In the genomic region with DNA sequence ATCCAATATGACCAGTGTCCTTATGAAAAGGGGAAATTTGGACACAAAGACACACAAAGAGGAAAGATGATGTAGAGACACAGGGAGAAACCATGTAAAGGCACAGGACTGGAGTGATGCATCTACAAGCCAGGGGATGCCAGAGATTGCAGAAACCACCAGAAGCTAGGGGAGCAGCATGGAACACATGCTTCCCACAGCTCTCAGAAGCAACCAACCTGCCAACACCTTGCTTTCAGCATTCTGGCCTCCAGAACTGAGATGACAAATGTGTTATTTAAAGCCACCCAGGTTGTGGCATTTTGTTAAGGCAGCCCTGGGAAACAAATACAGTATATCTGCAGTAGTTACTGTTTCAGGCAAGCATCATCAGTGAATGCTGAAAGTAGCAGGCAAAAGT, we compare ENCODE assay signal across 17 cellular contexts. TPM values are rescaled to one million over a fixed set of nuclear protein-coding genes. Genes with fewer than 3 reads are reported as not detected.
DNase-seq lines count a peak whose midpoint lies in the region; ATAC-seq and TF ChIP-seq lines count a peak whose summit lies in the region.
"Had no signal": no experiment of that assay in that cellular context is flagged by ENCODE, and none has a peak within 500 bp of the region (broad histone marks: within the 10 kb centered on the region; RNA-seq: fewer than 3 reads in every experiment).

No MANE protein-coding gene starts in this region.

- peaks cover 18% of the 10 kb centered on the region for H3K9me1 ChIP-seq in IMR-90 (ENCODE audit: insufficient read depth, low read length)

- H3K27me3 Mint-ChIP-seq in naive B cell (no peaks in the 10 kb centered on the region), mesothelial cell of epicardium (ENCODE audit: low read depth) (no peaks in the 10 kb centered on the region)
- H3K27me3 Mint-ChIP-seq: CD4-positive, alpha-beta T cell; IgD-negative memory B cell had no signal

- H3K4me1 Mint-ChIP-seq in naive B cell (peaks cover 41 to 46% (median 44%) of the 10 kb centered on the region in 3 donors), mesothelial cell of epicardium (peaks cover 20% of the 10 kb centered on the region)
- H3K4me1 Mint-ChIP-seq: GM23338 had no signal

- H3K4me1 ChIP-seq in IMR-90 (ENCODE audit: control insufficient read depth, insufficient read depth, low read length), result peaks cover 5% of the 10 kb centered on the region; the same call in 1 of the 2 replicates
- no peaks in the 10 kb centered on the region for H3K4me1 ChIP-seq in gastrocnemius medialis
- H3K4me1 ChIP-seq: BE2C, Caco-2 had no signal

- CTCF ChIA-PET in IMR-90 (lab: Yijun Ruan, JAX), result no interaction called here

- H2AK9ac ChIP-seq in IMR-90 (replicated peaks; ENCODE audit: low read depth, low read length, poor library complexity), result no peak overlapping the region

- H4K20me1 ChIP-seq in IMR-90 (ENCODE audit: insufficient read depth, low read length), result peaks cover 48% of the 10 kb centered on the region

- intact Hi-C loops in IMR-90 (cut with micrococcal nuclease) (no loop called here), gastrocnemius medialis (cut with DNase I; ENCODE audit: low total_unique reads) (no loop called here)

- TF ChIP-seq POLR2A in IMR-90 (IDR thresholded peaks at IDR 0.05; ENCODE audit: low read depth, low read length), result no peak
- TF ChIP-seq POLR2A in gastrocnemius medialis (IDR thresholded peaks at IDR 0.05), result no peak

- H3K79me1 ChIP-seq in IMR-90 (ENCODE audit: low read depth in 1 of 2, low read length in 2 of 2), result peaks cover 42 to 89% of the 10 kb centered on the region in 2 experiments

- no peaks in the 10 kb centered on the region for H3K27me3 ChIP-seq in IMR-90 (ENCODE audit: control insufficient read depth, insufficient read depth, low read length)
- H3K27me3 ChIP-seq in gastrocnemius medialis, result no peaks in the 10 kb centered on the region
- H3K27me3 ChIP-seq: BE2C had no signal

- H2AK5ac ChIP-seq in IMR-90 (ENCODE audit: low read depth, low read length), result no peak overlapping the region

- H4K5ac ChIP-seq in IMR-90 (ENCODE audit: low read depth, low read length), result no peak overlapping the region

- H3K4ac ChIP-seq in IMR-90 (ENCODE audit: low read depth, low read length), result no peak overlapping the region

- no peak overlapping the region for H4K8ac ChIP-seq in IMR-90 (ENCODE audit: low read depth in 2 of 2, low read length in 2 of 2)

- no peak overlapping the region for H3K4me3 Mint-ChIP-seq in naive B cell
- H3K4me3 Mint-ChIP-seq in mesothelial cell of epicardium, result no peak overlapping the region
- H3K4me3 Mint-ChIP-seq: CD4-positive, alpha-beta T cell; GM23338; IgD-negative memory B cell had no signal

- no peak for TF ChIP-seq RAD21 in IMR-90 (IDR thresholded peaks at IDR 0.05; ENCODE audit: low read length)

- ATAC-seq in IMR-90 (ENCODE audit: low read depth) (no peak), naive B cell (ENCODE audit: low read depth in 2 of 2) (no peak), gastrocnemius medialis (no peak), HG02623 (IDR thresholded peaks at IDR 0.05; ENCODE audit: unreplicated experiment) (no peak)
- ATAC-seq: GM23338 had no signal

- H4K91ac ChIP-seq in IMR-90 (ENCODE audit: insufficient read depth, low read depth, low read length), result no peak overlapping the region

- no peak overlapping the region for H2BK5ac ChIP-seq in IMR-90 (ENCODE audit: low read depth, low read length, poor library complexity, severe bottlenecking)

- in situ Hi-C loops in G401 (cut with HindIII; ENCODE audit: low sequenced_read_pairs) (no loop called here), IMR-90 (cut with MboI; ENCODE audit: low sequenced_read_pairs) (no loop called here), gastrocnemius medialis (cut with MboI; ENCODE audit: low sequenced_read_pairs in 4 of 4) (no loop called here)

- H3K9me3 ChIP-seq in IMR-90 (ENCODE audit: control insufficient read depth, insufficient read depth, low read length) (peaks cover 4% of the 10 kb centered on the region; the same call in 1 of the 2 replicates), gastrocnemius medialis (no peaks in the 10 kb centered on the region)
- H3K9me3 ChIP-seq: BE2C had no signal

- BruUV-seq in IMR-90 (replicated peaks; lab: Mats Ljungman, UMichigan), result no TSS peak

- no peak overlapping the region for H3K56ac ChIP-seq in IMR-90 (ENCODE audit: extremely low read depth, insufficient read depth, low read length)

- H3K27ac Mint-ChIP-seq in naive B cell, result peak overlapping the region in 5 of 6 donors; percentile 36 to 83 (median 68)
- H3K27ac Mint-ChIP-seq in mesothelial cell of epicardium, result no peak overlapping the region
- H3K27ac Mint-ChIP-seq: CD4-positive, alpha-beta T cell; GM23338; IgD-negative memory B cell had no signal

- H2AFZ ChIP-seq in IMR-90 (replicated peaks; ENCODE audit: low read length, poor library complexity), result no peak overlapping the region
- H2AFZ ChIP-seq: GM23338 had no signal

- no peak overlapping the region for H3K4me3 ChIP-seq in IMR-90 (ENCODE audit: insufficient read depth, low read depth, low read length)
- no peak overlapping the region for H3K4me3 ChIP-seq in gastrocnemius medialis
- H3K4me3 ChIP-seq: GM23338 had no signal

- no peak overlapping the region for H2BK120ac ChIP-seq in IMR-90 (ENCODE audit: low read depth, low read length)

- H2BK15ac ChIP-seq in IMR-90 (ENCODE audit: low read depth, low read length), result no peak overlapping the region

- POLR2A ChIA-PET in IMR-90 (lab: Charles Lee; ENCODE audit: unreplicated experiment), result no interaction called here

- H3K9me3 Mint-ChIP-seq in naive B cell, result peaks cover 0 to 13% (median 4%) of the 10 kb centered on the region in 7 donors
- H3K9me3 Mint-ChIP-seq in mesothelial cell of epicardium, result peaks cover 41% of the 10 kb centered on the region
- H3K9me3 Mint-ChIP-seq: IgD-negative memory B cell had no signal

- no peak overlapping the region for H2BK20ac ChIP-seq in IMR-90 (ENCODE audit: low read depth, low read length)

- DNase-seq in G401 (ENCODE audit: low spot score), result peak; percentile 54
- no peak for DNase-seq in IMR-90
- peak; percentile 20 for DNase-seq in cerebellum (ENCODE audit: low spot score)
- no peak for DNase-seq in naive B cell
- DNase-seq in gastrocnemius medialis, result no peak
- DNase-seq in mesothelial cell of epicardium (ENCODE audit: low spot score in 2 of 2, unreplicated experiment in 2 of 2), result no peak
- DNase-seq: ACHN; BE2C; Caco-2; CD4-positive, alpha-beta T cell; DMS79; GF-D8; HCEC 1CT had no signal

- peak overlapping the region; percentile 25; the same call in 1 of the 2 replicates for H3K14ac ChIP-seq in IMR-90 (replicated peaks; ENCODE audit: low read depth, low read length)

- H3K36me3 Mint-ChIP-seq in naive B cell, result peaks cover 42 to 44% of the 10 kb centered on the region in 2 donors
- peaks cover 56% of the 10 kb centered on the region for H3K36me3 Mint-ChIP-seq in mesothelial cell of epicardium

- no peak overlapping the region; the same call in 1 of the 2 replicates for H3K23ac ChIP-seq in IMR-90 (ENCODE audit: low read depth, low read length)

- H3K36me3 ChIP-seq in IMR-90 (ENCODE audit: control insufficient read depth, insufficient read depth, low read length), result peaks cover 33% of the 10 kb centered on the region
- no peaks in the 10 kb centered on the region for H3K36me3 ChIP-seq in gastrocnemius medialis

- dilution Hi-C loops in IMR-90 (cut with HindIII; ENCODE audit: low sequenced_read_pairs, unreplicated experiment), result no loop called here

- no peak overlapping the region for H3K4me2 ChIP-seq in IMR-90 (ENCODE audit: low read depth, low read length)
- H3K4me2 ChIP-seq: GM23338 had no signal

- TF ChIP-seq CTCF in IMR-90 (conservative IDR thresholded peaks at IDR 0.05; ENCODE audit: low read depth, low read length) (no peak), gastrocnemius medialis (IDR thresholded peaks at IDR 0.05 in 4 of 5, conservative IDR thresholded peaks at IDR 0.05 in 1 of 5) (no peak), mesothelial cell of epicardium (IDR thresholded peaks at IDR 0.05; ENCODE audit: unreplicated experiment) (no peak)

- H3K9ac ChIP-seq in IMR-90 (ENCODE audit: low read depth, low read length), result no peak overlapping the region

- no peak overlapping the region for H3K18ac ChIP-seq in IMR-90 (ENCODE audit: low read depth, low read length)

- H3K27ac ChIP-seq in IMR-90 (ENCODE audit: insufficient read depth, low read length), result no peak overlapping the region
- H3K27ac ChIP-seq in gastrocnemius medialis, result no peak overlapping the region
- H3K27ac ChIP-seq: HL-60 had no signal

TF ChIP-seq in IMR-90, 13 proteins besides CTCF, POLR2A, EP300 and RAD21:
- TF ChIP-seq CEBPB (IDR thresholded peaks at IDR 0.05; ENCODE audit: low read depth, low read length) (no peak), CHD1 (IDR thresholded peaks at IDR 0.05; ENCODE audit: low read depth, low read length) (no peak), RFX5 (IDR thresholded peaks at IDR 0.05; ENCODE audit: low read depth, low read length) (no peak), FOS (IDR thresholded peaks at IDR 0.05; ENCODE audit: low read depth, low read length) (no peak), NFE2L2 (IDR thresholded peaks at IDR 0.05; ENCODE audit: low read depth, low read length) (no peak), MAZ (IDR thresholded peaks at IDR 0.05; ENCODE audit: borderline replicate concordance, low read depth, low read length) (no peak), MXI1 (IDR thresholded peaks at IDR 0.05; ENCODE audit: borderline replicate concordance, low read depth, low read length) (no peak), RCOR1 (IDR thresholded peaks at IDR 0.05; ENCODE audit: insufficient replicate concordance, low read length) (no peak), SMC3 (IDR thresholded peaks at IDR 0.05; ENCODE audit: low read depth, low read length) (no peak)
- TF ChIP-seq, protein P1, sequence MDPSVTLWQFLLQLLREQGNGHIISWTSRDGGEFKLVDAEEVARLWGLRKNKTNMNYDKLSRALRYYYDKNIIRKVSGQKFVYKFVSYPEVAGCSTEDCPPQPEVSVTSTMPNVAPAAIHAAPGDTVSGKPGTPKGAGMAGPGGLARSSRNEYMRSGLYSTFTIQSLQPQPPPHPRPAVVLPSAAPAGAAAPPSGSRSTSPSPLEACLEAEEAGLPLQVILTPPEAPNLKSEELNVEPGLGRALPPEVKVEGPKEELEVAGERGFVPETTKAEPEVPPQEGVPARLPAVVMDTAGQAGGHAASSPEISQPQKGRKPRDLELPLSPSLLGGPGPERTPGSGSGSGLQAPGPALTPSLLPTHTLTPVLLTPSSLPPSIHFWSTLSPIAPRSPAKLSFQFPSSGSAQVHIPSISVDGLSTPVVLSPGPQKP (IDR thresholded peaks at IDR 0.05; ENCODE audit: borderline replicate concordance, low read depth, low read length), result no peak

RNA-seq across cellular contexts. Expression of a gene that starts 23.2 kb away (rescaled TPM):
- total RNA-seq in G401 (2014; rRNA removed; shearing (Covaris generic)), result 10.4 and 14.7 TPM in 2 replicates
- total RNA-seq in IMR-90 (2012; rRNA removed) (44.4 and 49.6 TPM in 2 replicates), cerebellum (17.4 TPM), gastrocnemius medialis (10 to 100 TPM in 1 of 4 donors, 1 to 10 TPM in 3; 2.4 to 11.7 (median 3.6) TPM), mesothelial cell of epicardium (76.0 to 79.8 TPM (median 77.8 TPM) in 3 replicates)
- polyA plus RNA-seq in IMR-90 (2012; rRNA removed) (152 and 189 TPM in 2 replicates), naive B cell (ENCODE audit: low read depth in 6 of 6) (10 to 100 TPM; 48.6 to 90.4 (median 62.8) TPM)
- polyA plus RNA-seq in IMR-90 (2012; cell fraction: cytosol; rRNA removed), result 160 and 237 TPM in 2 replicates
- 88.2 and 89.8 TPM in 2 replicates for polyA plus RNA-seq in IMR-90 (2012; cell fraction: nucleus; rRNA removed; ENCODE audit: low replicate concordance)

Comparison
In these comparisons a context has a peak if more than half of its experiments do, and no peak if none do; other contexts are left out.
1. DNase-seq: peak in G401 (single experiment) and cerebellum (single experiment); none in IMR-90 (single experiment), naive B cell (single experiment), gastrocnemius medialis (0 of 2) and mesothelial cell of epicardium (0 of 2).